12 cellular contexts compared by ENCODE assay signal in the genomic region with DNA sequence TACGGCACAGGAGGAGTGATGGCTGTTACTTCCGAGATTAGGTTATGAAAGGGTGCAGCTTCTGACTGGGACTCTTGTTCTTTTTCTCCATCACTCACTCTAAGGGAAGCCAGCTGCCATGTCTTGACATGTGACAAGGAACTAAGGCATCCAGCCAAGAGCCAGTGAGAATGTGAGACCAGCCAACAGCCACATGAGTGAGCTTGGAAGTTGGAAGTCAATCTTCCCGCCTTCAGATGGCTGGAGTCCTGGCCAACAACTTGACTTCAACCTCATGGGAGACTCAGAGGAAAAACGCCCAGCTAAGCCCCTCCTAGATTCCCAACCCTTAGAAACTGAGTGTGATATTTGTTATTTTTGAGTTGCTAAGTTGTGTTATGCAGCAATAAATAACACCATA.
DNase-seq lines count a peak whose midpoint lies in the region; ATAC-seq and TF ChIP-seq lines count a peak whose summit lies in the region.
"Had no signal": no experiment of that assay in that cellular context is flagged by ENCODE, and none has a peak within 500 bp of the region (broad histone marks: within the 10 kb centered on the region; RNA-seq: fewer than 3 reads in every experiment).

No MANE protein-coding gene starts in this region.

- H3K27me3 ChIP-seq in ascending aorta (no peaks in the 10 kb centered on the region), heart left ventricle (no peaks in the 10 kb centered on the region)
- H3K27me3 ChIP-seq: breast epithelium had no signal

- peaks cover 32% of the 10 kb centered on the region for H3K9me3 Mint-ChIP-seq in T-helper 2 cell treated with Interferon-gamma antibody and Interleukin-4, amounts not matched to agents 5 μg/mL and 100 μg/mL, for 36 hours

- no peak for DNase-seq in T-helper 2 cell treated with Interferon-gamma antibody and Interleukin-4, amounts not matched to agents 5 μg/mL and 100 μg/mL, for 36 hours (ENCODE audit: low spot score)
- DNase-seq in T-helper 2 cell: no peak
- DNase-seq in ascending aorta (ENCODE audit: low spot score in 2 of 2): peak; percentile 58 to 94
- peak in 4 of 5 donors; percentile 76 to 87 (median 84) for DNase-seq in heart left ventricle
- DNase-seq in stromal cell of bone marrow (ENCODE audit: low read depth): peak; percentile 63
- DNase-seq in OCI-LY7 (ENCODE audit: low spot score): no peak
- no peak for DNase-seq in ureter (ENCODE audit: low spot score)
- no peak for DNase-seq in iPS-NIHi11 (ENCODE audit: low spot score)
- DNase-seq: NCI-H1105 treated with DMSO at 0.1 percent for 48 hours; stimulated activated naive CD4-positive, alpha-beta T cell treated with Interleukin-2 at 50 U/mL for 16 hours; T1000 had no signal

- TF ChIP-seq CTCF in ascending aorta (IDR thresholded peaks at IDR 0.05) (no peak), heart left ventricle (IDR thresholded peaks at IDR 0.05) (no peak), OCI-LY7 (conservative IDR thresholded peaks at IDR 0.05; ENCODE audit: low read length) (no peak)

- CTCF ChIA-PET in OCI-LY7 (lab: Charles Lee; ENCODE audit: unreplicated experiment): no interaction called here

- intact Hi-C loops in ascending aorta (cut with DNase I) (loop anchor here (1.0 to 2.0 kb wide), 3 partner anchors 16 to 200 kb away; no protein-coding TSS in a partner anchor), heart left ventricle (cut with DNase I) (loop anchor here in 6 of 10 donors (1.0 to 10.0 kb wide), 5 partner anchors 61 to 196 kb away; no protein-coding TSS in a partner anchor), OCI-LY7 (cut with micrococcal nuclease; ENCODE audit: unreplicated experiment) (no loop called here)

- peaks cover 18 to 56% of the 10 kb centered on the region in 2 donors for H3K4me1 ChIP-seq in ascending aorta
- peaks cover 0 to 38% (median 28%) of the 10 kb centered on the region in 12 donors for H3K4me1 ChIP-seq in heart left ventricle
- H3K4me1 ChIP-seq in OCI-LY7 (ENCODE audit: insufficient read depth, low read length, poor library complexity, severe bottlenecking): no peaks in the 10 kb centered on the region
- H3K4me1 ChIP-seq: breast epithelium had no signal

- peaks cover 2% of the 10 kb centered on the region for H3K27me3 Mint-ChIP-seq in T-helper 2 cell treated with Interferon-gamma antibody and Interleukin-4, amounts not matched to agents 5 μg/mL and 100 μg/mL, for 36 hours (ENCODE audit: low read depth)

- no peak overlapping the region for H2AFZ ChIP-seq in OCI-LY7 (ENCODE audit: low read length)

- H3K79me2 ChIP-seq in OCI-LY7 (ENCODE audit: insufficient read depth, low read depth, low read length): no peaks in the 10 kb centered on the region

- H3K36me3 ChIP-seq in ascending aorta: no peaks in the 10 kb centered on the region
- no peaks in the 10 kb centered on the region for H3K36me3 ChIP-seq in heart left ventricle
- no peaks in the 10 kb centered on the region for H3K36me3 ChIP-seq in OCI-LY7 (ENCODE audit: insufficient read depth, low read length)
- H3K36me3 ChIP-seq: breast epithelium had no signal

- WGBS in heart left ventricle, 4 donors: 20 to 36% (median 23%) methylated on average over 4 of the region's 4 CpGs

- no peaks in the 10 kb centered on the region for H4K20me1 ChIP-seq in OCI-LY7 (ENCODE audit: insufficient read depth, low read length)

- POLR2A ChIA-PET in OCI-LY7 (lab: Charles Lee): no interaction called here

- H3K27ac ChIP-seq in ascending aorta: peak overlapping the region; percentile 84 to 86
- H3K27ac ChIP-seq in heart left ventricle: peak overlapping the region in 11 of 12 donors; percentile 46 to 89 (median 71)
- H3K27ac ChIP-seq in OCI-LY7 (ENCODE audit: low read depth, low read length, poor library complexity, severe bottlenecking): no peak overlapping the region

- H3K4me3 ChIP-seq in ascending aorta (peak overlapping the region in 1 of 2 donors; percentile 22), heart left ventricle (peak overlapping the region in 1 of 12 donors; percentile 12), OCI-LY7 (ENCODE audit: low read depth, low read length, poor library complexity, severe bottlenecking) (no peak overlapping the region)
- H3K4me3 ChIP-seq: breast epithelium had no signal

- peak; percentile 57 to 82 (median 80) for ATAC-seq in heart left ventricle

- peak overlapping the region; percentile 79 for H3K27ac Mint-ChIP-seq in T-helper 2 cell treated with Interferon-gamma antibody and Interleukin-4, amounts not matched to agents 5 μg/mL and 100 μg/mL, for 36 hours

- no peaks in the 10 kb centered on the region for H3K9me2 ChIP-seq in OCI-LY7 (ENCODE audit: insufficient read depth, low read length)

- H3K4me1 Mint-ChIP-seq in T-helper 2 cell treated with Interferon-gamma antibody and Interleukin-4, amounts not matched to agents 5 μg/mL and 100 μg/mL, for 36 hours (ENCODE audit: low read depth): peaks cover 29% of the 10 kb centered on the region

- no peak overlapping the region for H3K4me2 ChIP-seq in OCI-LY7 (ENCODE audit: low read length)

- BruUV-seq in OCI-LY7 (replicated peaks; lab: Mats Ljungman, UMichigan): no TSS peak

- peak overlapping the region; percentile 34 for H3K4me3 Mint-ChIP-seq in T-helper 2 cell treated with Interferon-gamma antibody and Interleukin-4, amounts not matched to agents 5 μg/mL and 100 μg/mL, for 36 hours

- no peaks in the 10 kb centered on the region for H3K9me3 ChIP-seq in ascending aorta
- H3K9me3 ChIP-seq in heart left ventricle: peaks cover 0 to 8% (median 2%) of the 10 kb centered on the region in 12 donors
- H3K9me3 ChIP-seq in OCI-LY7 (ENCODE audit: low read length): no peaks in the 10 kb centered on the region
- H3K9me3 ChIP-seq: breast epithelium had no signal

- peaks cover 11% of the 10 kb centered on the region for H3K36me3 Mint-ChIP-seq in T-helper 2 cell treated with Interferon-gamma antibody and Interleukin-4, amounts not matched to agents 5 μg/mL and 100 μg/mL, for 36 hours (ENCODE audit: low read depth)

- no peak for TF ChIP-seq POLR2A in heart left ventricle (IDR thresholded peaks at IDR 0.05)

Comparison
In these comparisons a context has a peak if more than half of its experiments do, and no peak if none do; other contexts are left out.
1. DNase-seq: peak in ascending aorta (2 of 2), heart left ventricle (4 of 5) and stromal cell of bone marrow (single experiment); none in T-helper 2 cell treated with Interferon-gamma antibody and Interleukin-4, amounts not matched to agents 5 μg/mL and 100 μg/mL, for 36 hours (single experiment), T-helper 2 cell (0 of 5), OCI-LY7 (single experiment), ureter (single experiment) and iPS-NIHi11 (single experiment).